Comparison of ENCODE assay signal across 10 cellular contexts in the genomic region with DNA sequence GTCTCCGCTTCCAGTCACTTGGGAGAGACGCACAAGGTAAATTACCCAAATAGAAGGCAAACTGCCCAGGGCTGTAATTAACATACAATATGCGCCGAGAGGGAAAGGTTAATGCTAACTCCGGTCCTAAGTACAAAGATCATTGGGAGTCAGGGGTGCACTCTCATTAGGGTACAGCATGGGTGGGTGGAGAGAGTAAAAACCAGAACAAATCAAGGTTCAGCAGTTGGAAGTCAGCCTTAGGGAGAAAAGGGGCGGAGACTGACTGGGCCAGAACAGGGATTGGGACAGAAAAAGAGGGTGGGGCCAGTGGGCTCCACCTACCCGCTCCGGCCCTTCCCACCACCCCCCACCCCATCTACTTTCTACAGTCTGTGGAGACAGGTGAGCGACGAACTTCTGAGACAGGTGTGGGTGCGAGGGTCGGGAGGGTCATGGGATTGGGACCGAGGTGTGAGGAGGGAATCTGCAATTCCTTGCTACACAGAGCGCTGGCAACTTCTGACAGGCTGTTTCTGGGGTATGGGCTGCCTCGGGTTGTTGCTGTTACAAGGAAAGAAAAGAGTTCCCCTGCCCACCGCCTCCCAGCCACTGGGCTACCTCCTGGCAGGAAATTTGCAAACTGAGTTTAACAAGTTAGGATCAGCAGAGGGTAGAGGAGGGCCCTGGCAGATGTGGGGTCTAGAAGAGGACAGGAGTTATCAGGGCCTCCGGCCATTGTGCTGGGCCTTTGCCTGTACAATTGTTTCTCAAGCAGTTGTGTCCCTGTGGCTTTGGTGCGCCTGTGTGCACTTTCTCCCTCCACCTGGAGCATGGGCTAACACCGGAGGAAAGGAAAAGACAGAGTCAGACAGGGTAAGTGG. TPM values are rescaled to one million over a fixed set of nuclear protein-coding genes. Genes with fewer than 3 reads are reported as not detected.
A peak's percentile ranks its signal among the peaks of the same experiment; 100 is the strongest.
DNase-seq lines count a peak whose midpoint lies in the region; ATAC-seq and TF ChIP-seq lines count a peak whose summit lies in the region.
"Had no signal": no experiment of that assay in that cellular context is flagged by ENCODE, and none has a peak within 500 bp of the region (broad histone marks: within the 10 kb centered on the region; RNA-seq: fewer than 3 reads in every experiment).

A gene (plus strand): TSS at position 368 of the 863 bp plus-strand sequence. CDS start 1,000 bp downstream, outside the sequence.

- peak within 1 kb of the TSS; percentile 79 for H3K27ac Mint-ChIP-seq in activated naive CD8-positive, alpha-beta T cell treated with anti-CD3 and anti-CD28 coated beads, Interleukin-2, amount 10 ng/mL, durations not matched to agents 7 days and 5 days
- no peak within 1 kb of the TSS for H3K27ac Mint-ChIP-seq in activated naive CD8-positive, alpha-beta T cell treated with anti-CD3 and anti-CD28 coated beads for 36 hours
- peak within 1 kb of the TSS; percentile 61 for H3K27ac Mint-ChIP-seq in MCF 10A (ENCODE audit: low read depth, unreplicated experiment)

- H3K4me1 ChIP-seq in liver (ENCODE audit: control insufficient read depth in 4 of 4, insufficient read depth in 4 of 4, low read length in 3 of 4) (peaks cover 6 to 42% (median 26%) of the 10 kb centered on the region in 4 donors), upper lobe of left lung (peaks cover 9 to 29% (median 15%) of the 10 kb centered on the region in 4 donors)

- 37% methylated on average over 19 of the region's 19 CpGs for WGBS in liver
- WGBS in upper lobe of left lung, 2 donors: 67 to 69% methylated on average over 19 of the region's 19 CpGs

- no TSS peak for BruUV-seq in MCF 10A (replicated peaks; lab: Mats Ljungman, UMichigan)

- intact Hi-C loops in MCF 10A (cut with micrococcal nuclease): no loop called here

- H3K4me3 ChIP-seq in liver (ENCODE audit: low read depth in 1 of 3, low read length in 3 of 3) (peak within 1 kb of the TSS; percentile 4 to 67 (median 26)), upper lobe of left lung (peak within 1 kb of the TSS in 3 of 4 donors; percentile 34 to 45 (median 42))

- peak within 1 kb of the TSS; percentile 49 for H3K4me3 Mint-ChIP-seq in activated naive CD8-positive, alpha-beta T cell treated with anti-CD3 and anti-CD28 coated beads, Interleukin-2, amount 10 ng/mL, durations not matched to agents 7 days and 5 days
- no peak within 1 kb of the TSS for H3K4me3 Mint-ChIP-seq in activated naive CD8-positive, alpha-beta T cell treated with anti-CD3 and anti-CD28 coated beads for 36 hours
- H3K4me3 Mint-ChIP-seq in MCF 10A (ENCODE audit: unreplicated experiment): peak within 1 kb of the TSS; percentile 74

- DNase-seq in activated naive CD8-positive, alpha-beta T cell treated with anti-CD3 and anti-CD28 coated beads, Interleukin-2, amount 10 ng/mL, durations not matched to agents 7 days and 5 days: no peak
- DNase-seq in activated naive CD8-positive, alpha-beta T cell treated with anti-CD3 and anti-CD28 coated beads for 36 hours: no peak
- DNase-seq in MCF 10A (ENCODE audit: unreplicated experiment) (peak; percentile 60), upper lobe of left lung (peak in 1 of 2 donors; percentile 75), epidermal melanocyte (ENCODE audit: insufficient read length, low spot score) (no peak), EL (no peak)
- no peak for DNase-seq in activated CD4-positive, CD25-positive, alpha-beta regulatory T cell treated with anti-CD3 and anti-CD28 coated beads, Interleukin-2, amount 50 U/mL, for 72 hours
- DNase-seq: NCI-H2081 treated with DMSO at 0.1 percent for 48 hours; stimulated activated CD4-positive, alpha-beta T cell treated with anti-CD3 and anti-CD28 coated beads, Interleukin-4, amount 100 ng/mL, for 1 hour had no signal

- POLR2A ChIA-PET in activated naive CD8-positive, alpha-beta T cell treated with anti-CD3 and anti-CD28 coated beads, Interleukin-2, amount 10 ng/mL, durations not matched to agents 7 days and 5 days (lab: Charles Lee): interaction anchor here (0.6 to 2.4 kb wide), 2 partner anchors 10 to 22 kb away, joined by 3 to 11 read pairs; a partner anchor contains a TSS
- POLR2A ChIA-PET in MCF 10A (lab: Yijun Ruan, JAX): interaction anchor here (0.6 to 3.7 kb wide), 3 partner anchors 9 to 36 kb away, joined by 3 to 32 read pairs (median 3); a partner anchor contains a TSS

- peaks cover 39% of the 10 kb centered on the region for H3K4me1 Mint-ChIP-seq in activated naive CD8-positive, alpha-beta T cell treated with anti-CD3 and anti-CD28 coated beads, Interleukin-2, amount 10 ng/mL, durations not matched to agents 7 days and 5 days
- peaks cover 28% of the 10 kb centered on the region for H3K4me1 Mint-ChIP-seq in activated naive CD8-positive, alpha-beta T cell treated with anti-CD3 and anti-CD28 coated beads for 36 hours
- H3K4me1 Mint-ChIP-seq in MCF 10A (ENCODE audit: insufficient read depth, unreplicated experiment): peaks cover 33% of the 10 kb centered on the region

- peak; percentile 31 to 61 for TF ChIP-seq RAD21 in liver (IDR thresholded peaks at IDR 0.05)

- peaks cover 13% of the 10 kb centered on the region for H3K36me3 Mint-ChIP-seq in activated naive CD8-positive, alpha-beta T cell treated with anti-CD3 and anti-CD28 coated beads, Interleukin-2, amount 10 ng/mL, durations not matched to agents 7 days and 5 days
- H3K36me3 Mint-ChIP-seq in activated naive CD8-positive, alpha-beta T cell treated with anti-CD3 and anti-CD28 coated beads for 36 hours: peaks cover 13% of the 10 kb centered on the region
- H3K36me3 Mint-ChIP-seq in MCF 10A (ENCODE audit: insufficient read depth, unreplicated experiment): no peaks in the 10 kb centered on the region

- ATAC-seq in activated naive CD8-positive, alpha-beta T cell treated with anti-CD3 and anti-CD28 coated beads, Interleukin-2, amount 10 ng/mL, durations not matched to agents 7 days and 5 days (ENCODE audit: low read depth): no peak
- peak in 1 of 2 donors; percentile 82 for ATAC-seq in upper lobe of left lung (ENCODE audit: low FRiP score in 2 of 2)

- H3K9me3 Mint-ChIP-seq in activated naive CD8-positive, alpha-beta T cell treated with anti-CD3 and anti-CD28 coated beads, Interleukin-2, amount 10 ng/mL, durations not matched to agents 7 days and 5 days: peaks cover 5% of the 10 kb centered on the region
- peaks cover 3% of the 10 kb centered on the region for H3K9me3 Mint-ChIP-seq in activated naive CD8-positive, alpha-beta T cell treated with anti-CD3 and anti-CD28 coated beads for 36 hours
- no peaks in the 10 kb centered on the region for H3K9me3 Mint-ChIP-seq in MCF 10A (ENCODE audit: unreplicated experiment)

- no peaks in the 10 kb centered on the region for H3K27me3 Mint-ChIP-seq in activated naive CD8-positive, alpha-beta T cell treated with anti-CD3 and anti-CD28 coated beads, Interleukin-2, amount 10 ng/mL, durations not matched to agents 7 days and 5 days
- H3K27me3 Mint-ChIP-seq in activated naive CD8-positive, alpha-beta T cell treated with anti-CD3 and anti-CD28 coated beads for 36 hours: no peaks in the 10 kb centered on the region
- H3K27me3 Mint-ChIP-seq in MCF 10A (ENCODE audit: insufficient read depth, unreplicated experiment): no peaks in the 10 kb centered on the region

- peak in 1 of 4 donors; percentile 44 for TF ChIP-seq POLR2A in upper lobe of left lung (IDR thresholded peaks at IDR 0.05)

- CTCF ChIA-PET in MCF 10A (lab: Yijun Ruan, JAX): interaction anchor here (0.7 to 1.0 kb wide), 2 partner anchors 16 to 44 kb away, joined by 3 to 4 read pairs; no protein-coding TSS in a partner anchor

- H3K36me3 ChIP-seq in liver (ENCODE audit: control insufficient read depth in 4 of 4, insufficient read depth in 3 of 4, low read depth in 1 of 4, low read length in 3 of 4) (no peaks in the 10 kb centered on the region), upper lobe of left lung (no peaks in the 10 kb centered on the region)

- H3K9ac ChIP-seq in liver (ENCODE audit: low read depth in 1 of 2, low read length in 2 of 2): no peak within 1 kb of the TSS

- H3K27me3 ChIP-seq in liver (ENCODE audit: control insufficient read depth in 4 of 4, insufficient read depth in 4 of 4, low read length in 3 of 4) (no peaks in the 10 kb centered on the region), upper lobe of left lung (no peaks in the 10 kb centered on the region)

- no peak for TF ChIP-seq EP300 in upper lobe of left lung (IDR thresholded peaks at IDR 0.05)

- peak within 1 kb of the TSS; percentile 37 to 59 for H3K27ac ChIP-seq in liver (ENCODE audit: low read depth in 1 of 2, low read length in 2 of 2)
- peak within 1 kb of the TSS; percentile 14 to 62 (median 52) for H3K27ac ChIP-seq in upper lobe of left lung

- H3K9me3 ChIP-seq in liver (ENCODE audit: control insufficient read depth in 4 of 4, low read length in 3 of 4) (no peaks in the 10 kb centered on the region), upper lobe of left lung (no peaks in the 10 kb centered on the region)

- no peak for TF ChIP-seq CTCF in MCF 10A (IDR thresholded peaks at IDR 0.05; ENCODE audit: unreplicated experiment)
- TF ChIP-seq CTCF in liver (IDR thresholded peaks at IDR 0.05; ENCODE audit: low read depth, low read length, missing input control): no peak
- TF ChIP-seq CTCF in upper lobe of left lung (IDR thresholded peaks at IDR 0.05): no peak

TF ChIP-seq in liver, 16 proteins besides CTCF, POLR2A, EP300 and RAD21 (continues in another document):
- TF ChIP-seq JUND (IDR thresholded peaks at IDR 0.05): no peak

RNA-seq across cellular contexts. Expression of the gene that starts here (rescaled TPM):
- 1 to 10 TPM; 1.1 TPM for total RNA-seq in activated naive CD8-positive, alpha-beta T cell treated with anti-CD3 and anti-CD28 coated beads, Interleukin-2, amount 10 ng/mL, durations not matched to agents 7 days and 5 days
- 1 to 10 TPM; 2.3 to 2.7 TPM for total RNA-seq in activated naive CD8-positive, alpha-beta T cell treated with anti-CD3 and anti-CD28 coated beads for 36 hours
- total RNA-seq in MCF 10A (2022) (8.1 and 9.2 TPM in 2 replicates), liver (1 to 10 TPM; 3.0 to 3.9 TPM), upper lobe of left lung (10 to 100 TPM; 13.6 to 52.7 (median 33.0) TPM)
- polyA plus RNA-seq in liver: 1 to 10 TPM; 7.0 to 8.6 TPM
